In genomic region chr7:129072410-129073063, GRCh38 we compare ENCODE assay signal across 15 cellular contexts. TPM values are rescaled to one million over a fixed set of nuclear protein-coding genes. Genes with fewer than 3 reads are reported as not detected.
DNase-seq lines count a peak whose midpoint lies in the region; ATAC-seq and TF ChIP-seq lines count a peak whose summit lies in the region.
"Had no signal": no experiment of that assay in that cellular context is flagged by ENCODE, and none has a peak within 500 bp of the region (broad histone marks: within the 10 kb centered on the region; RNA-seq: fewer than 3 reads in every experiment).

No MANE protein-coding gene starts in this region.

- H3K4me3 ChIP-seq in HL-60 (replicated peaks; ENCODE audit: insufficient read depth, low read length): no peak overlapping the region
- H3K4me3 ChIP-seq in mucosa of descending colon: no peak overlapping the region
- H3K4me3 ChIP-seq: Peyer's patch had no signal

- DNase-seq in GM13977 (ENCODE audit: low spot score): peak; percentile 40
- peak; percentile 94 to 96 for DNase-seq in HL-60 (ENCODE audit: low read depth in 1 of 2, low spot score in 1 of 2)
- no peak for DNase-seq in T-helper 17 cell
- DNase-seq in natural killer cell treated with Interleukin-12 subunit alpha and Interleukin-12 subunit beta and Interleukin-15 and Interleukin-18, amount 100 ng/mL, for 72 hours (ENCODE audit: low spot score): peak; percentile 64
- DNase-seq in effector CD8-positive, alpha-beta T cell (lab: John Stamatoyannopoulos, UW): no peak
- no peak for DNase-seq in mucosa of descending colon
- no peak for DNase-seq in GM03348 (ENCODE audit: low spot score)
- DNase-seq: CD4-positive, alpha-beta T cell; Karpas-422; left ventricle myocardium superior; NCI-H2171 treated with DMSO at 0.1 percent for 48 hours; Peyer's patch had no signal

- H3K4me1 Mint-ChIP-seq in T-helper 17 cell: peaks cover 6% of the 10 kb centered on the region
- peaks cover 11 to 32% of the 10 kb centered on the region in 2 donors for H3K4me1 Mint-ChIP-seq in natural killer cell treated with Interleukin-12 subunit alpha and Interleukin-12 subunit beta and Interleukin-15 and Interleukin-18, amount 100 ng/mL, for 72 hours (ENCODE audit: low read depth in 2 of 2)
- H3K4me1 Mint-ChIP-seq: central memory CD8-positive, alpha-beta T cell had no signal

- no peaks in the 10 kb centered on the region for H3K9me3 Mint-ChIP-seq in natural killer cell treated with Interleukin-12 subunit alpha and Interleukin-12 subunit beta and Interleukin-15 and Interleukin-18, amount 100 ng/mL, for 72 hours
- H3K9me3 Mint-ChIP-seq: activated naive CD4-positive, alpha-beta T cell treated with anti-CD3 and anti-CD28 coated beads, Interleukin-2, amount 50 U/mL, for 72 hours; CD4-positive, alpha-beta T cell; central memory CD8-positive, alpha-beta T cell had no signal

- peak overlapping the region; percentile 91 for H3K27ac ChIP-seq in HL-60 (replicated peaks)
- H3K27ac ChIP-seq: Peyer's patch had no signal

- peaks cover 38% of the 10 kb centered on the region for H3K27me3 Mint-ChIP-seq in T-helper 17 cell
- peaks cover 7 to 19% of the 10 kb centered on the region in 2 donors for H3K27me3 Mint-ChIP-seq in natural killer cell treated with Interleukin-12 subunit alpha and Interleukin-12 subunit beta and Interleukin-15 and Interleukin-18, amount 100 ng/mL, for 72 hours

- no peaks in the 10 kb centered on the region for H3K9me3 ChIP-seq in T-helper 17 cell (ENCODE audit: control insufficient read depth, low read length, poor library complexity, severe bottlenecking)
- H3K9me3 ChIP-seq in mucosa of descending colon: no peaks in the 10 kb centered on the region
- H3K9me3 ChIP-seq: Peyer's patch had no signal

- H3K36me3 Mint-ChIP-seq in T-helper 17 cell (ENCODE audit: low read depth): peaks cover 10% of the 10 kb centered on the region
- H3K36me3 Mint-ChIP-seq in natural killer cell treated with Interleukin-12 subunit alpha and Interleukin-12 subunit beta and Interleukin-15 and Interleukin-18, amount 100 ng/mL, for 72 hours: no peaks in the 10 kb centered on the region
- H3K36me3 Mint-ChIP-seq: activated naive CD4-positive, alpha-beta T cell treated with anti-CD3 and anti-CD28 coated beads, Interleukin-2, amount 50 U/mL, for 72 hours had no signal

- H3K27me3 ChIP-seq in HL-60 (ENCODE audit: insufficient read depth, poor library complexity, severe bottlenecking): no peaks in the 10 kb centered on the region
- H3K27me3 ChIP-seq: Peyer's patch had no signal

- no peak for TF ChIP-seq CTCF in GM13977 (IDR thresholded peaks at IDR 0.05; ENCODE audit: extremely low read depth, insufficient read depth, missing control alignments)
- no peak for TF ChIP-seq CTCF in HL-60 (IDR thresholded peaks at IDR 0.05; ENCODE audit: insufficient read depth, low read length)
- no peak for TF ChIP-seq CTCF in mucosa of descending colon (IDR thresholded peaks at IDR 0.05)

- no peaks in the 10 kb centered on the region for H3K36me3 ChIP-seq in mucosa of descending colon (ENCODE audit: low read depth)
- H3K36me3 ChIP-seq: Peyer's patch had no signal

- in situ Hi-C loops in GM13977 (cut with MboI; ENCODE audit: low pct_unique_long_range_greater_than_20kb, low sequenced_read_pairs, unreplicated experiment): no loop called here

- ATAC-seq in T-helper 17 cell (no peak), HG03280 (IDR thresholded peaks at IDR 0.05; ENCODE audit: unreplicated experiment) (no peak), mucosa of descending colon (no peak)
- peak; percentile 83 to 86 for ATAC-seq in natural killer cell treated with Interleukin-12 subunit alpha and Interleukin-12 subunit beta and Interleukin-15 and Interleukin-18, amount 100 ng/mL, for 72 hours
- ATAC-seq: left ventricle myocardium superior had no signal

- H3K4me1 ChIP-seq in mucosa of descending colon (ENCODE audit: low read depth): no peaks in the 10 kb centered on the region
- H3K4me1 ChIP-seq: Peyer's patch had no signal

- H3K4me3 Mint-ChIP-seq in T-helper 17 cell: peak overlapping the region; percentile 49
- H3K4me3 Mint-ChIP-seq in natural killer cell treated with Interleukin-12 subunit alpha and Interleukin-12 subunit beta and Interleukin-15 and Interleukin-18, amount 100 ng/mL, for 72 hours: peak overlapping the region; percentile 54
- H3K4me3 Mint-ChIP-seq: CD4-positive, alpha-beta T cell; central memory CD8-positive, alpha-beta T cell had no signal

- intact Hi-C loops in mucosa of descending colon (cut with DNase I, micrococcal nuclease): no loop called here

- no peak overlapping the region for H3K27ac Mint-ChIP-seq in T-helper 17 cell
- H3K27ac Mint-ChIP-seq in natural killer cell treated with Interleukin-12 subunit alpha and Interleukin-12 subunit beta and Interleukin-15 and Interleukin-18, amount 100 ng/mL, for 72 hours: peak overlapping the region; percentile 82 to 90
- H3K27ac Mint-ChIP-seq: activated naive CD4-positive, alpha-beta T cell treated with anti-CD3 and anti-CD28 coated beads, Interleukin-2, amount 50 U/mL, for 72 hours; CD4-positive, alpha-beta T cell had no signal

RNA-seq across cellular contexts. Expression of gene TNPO3, which starts 17.6 kb away (rescaled TPM):
- total RNA-seq in T-helper 17 cell: 10 to 100 TPM; 29.1 to 29.2 TPM
- total RNA-seq in natural killer cell treated with Interleukin-12 subunit alpha and Interleukin-12 subunit beta and Interleukin-15 and Interleukin-18, amount 100 ng/mL, for 72 hours: 10 to 100 TPM; 70.8 to 71.2 TPM
- 10 to 100 TPM; 36.0 to 43.6 (median 38.7) TPM for total RNA-seq in mucosa of descending colon

Comparison
In these comparisons a context has a peak if more than half of its experiments do, and no peak if none do; other contexts are left out.
1. DNase-seq: peak in GM13977 (single experiment), HL-60 (2 of 2) and natural killer cell treated with Interleukin-12 subunit alpha and Interleukin-12 subunit beta and Interleukin-15 and Interleukin-18, amount 100 ng/mL, for 72 hours (single experiment); none in T-helper 17 cell (0 of 3), effector CD8-positive, alpha-beta T cell (single experiment), mucosa of descending colon (0 of 3) and GM03348 (single experiment).
2. ATAC-seq: peak in natural killer cell treated with Interleukin-12 subunit alpha and Interleukin-12 subunit beta and Interleukin-15 and Interleukin-18, amount 100 ng/mL, for 72 hours (2 of 2); none in T-helper 17 cell (single experiment), HG03280 (single experiment) and mucosa of descending colon (single experiment).